ENCODE assay signal across 9 cellular contexts in genomic region chr13:30905932-30906383, GRCh38. TPM values are rescaled to one million over a fixed set of nuclear protein-coding genes. Genes with fewer than 3 reads are reported as not detected.
DNase-seq lines count a peak whose midpoint lies in the region; ATAC-seq and TF ChIP-seq lines count a peak whose summit lies in the region.
"Had no signal": no experiment of that assay in that cellular context is flagged by ENCODE, and none has a peak within 500 bp of the region (broad histone marks: within the 10 kb centered on the region; RNA-seq: fewer than 3 reads in every experiment).

Gene MEDAG (plus strand): TSS chr13:30906271. CDS start chr13:30906516, 245 bp downstream.

- H3K27me3 ChIP-seq in body of pancreas (peaks cover 0 to 6% of the 10 kb centered on the region in 2 donors), parathyroid adenoma (ENCODE audit: control insufficient read depth, insufficient read depth, low read length) (no peaks in the 10 kb centered on the region)

- peak; percentile 47 for DNase-seq in AG08395 (ENCODE audit: low spot score)
- peak; percentile 29 to 53 (median 42) for DNase-seq in body of pancreas
- DNase-seq in left ventricle myocardium superior, result peak; percentile 89
- no peak for DNase-seq in caudate nucleus (lab: John Stamatoyannopoulos, UW)
- DNase-seq in HCEC 1CT, result no peak
- DNase-seq: WERI-Rb-1 had no signal

- H3K36me3 ChIP-seq in body of pancreas (replicated peaks in 1 of 2; ENCODE audit: insufficient read depth in 1 of 2, low read depth in 2 of 2) (no peaks in the 10 kb centered on the region), parathyroid adenoma (ENCODE audit: control insufficient read depth, insufficient read depth, low read length) (no peaks in the 10 kb centered on the region)
- H3K36me3 ChIP-seq: WERI-Rb-1 had no signal

- TF ChIP-seq POLR2A in body of pancreas (IDR thresholded peaks at IDR 0.05), result no peak

- 4% methylated on average over 31 of the region's 35 CpGs; no CpG with 5 or more reads in 1 of the 2 donors for WGBS in body of pancreas, 2 donors

- TF ChIP-seq CTCF in body of pancreas (IDR thresholded peaks at IDR 0.05) (no peak), parathyroid adenoma (IDR thresholded peaks at IDR 0.05) (no peak)

- H3K9me3 ChIP-seq in body of pancreas (no peaks in the 10 kb centered on the region), parathyroid adenoma (ENCODE audit: control insufficient read depth, low read length) (no peaks in the 10 kb centered on the region)

- peak within 1 kb of the TSS; percentile 88 for H2AFZ ChIP-seq in parathyroid adenoma

- H3K79me2 ChIP-seq in parathyroid adenoma, result no peaks in the 10 kb centered on the region

- H3K4me1 ChIP-seq in body of pancreas (peaks cover 13% of the 10 kb centered on the region), parathyroid adenoma (peaks cover 20% of the 10 kb centered on the region)

- no peak within 1 kb of the TSS for H3K4me3 ChIP-seq in body of pancreas
- no peak within 1 kb of the TSS for H3K4me3 ChIP-seq in parathyroid adenoma (ENCODE audit: low read depth, low read length)

- H3K9ac ChIP-seq in parathyroid adenoma, result peak within 1 kb of the TSS; percentile 19

- peak within 1 kb of the TSS; percentile 34 for H3K4me2 ChIP-seq in parathyroid adenoma (ENCODE audit: low read length)

- H3K27ac ChIP-seq in body of pancreas (peak within 1 kb of the TSS in 1 of 4 donors; percentile 5), parathyroid adenoma (peak within 1 kb of the TSS; percentile 66), caudate nucleus (ENCODE audit: low read depth, low read length) (no peak within 1 kb of the TSS)
- H3K27ac ChIP-seq: WERI-Rb-1 had no signal

- intact Hi-C loops in body of pancreas (cut with DNase I) (no loop called here), left ventricle myocardium superior (cut with micrococcal nuclease) (no loop called here)

- ATAC-seq in body of pancreas, result peak; percentile 61
- ATAC-seq in left ventricle myocardium superior, result peak; percentile 82
- ATAC-seq in HG03520 (IDR thresholded peaks at IDR 0.05; ENCODE audit: unreplicated experiment), result no peak
- ATAC-seq in GM21423 (IDR thresholded peaks at IDR 0.05; ENCODE audit: unreplicated experiment), result no peak

RNA-seq across cellular contexts. Expression of gene MEDAG, which starts in this region (rescaled TPM):
- total RNA-seq in body of pancreas (10 to 100 TPM in 1 of 2 donors, 1 to 10 TPM in 1; 7.8 to 36.6 TPM), left ventricle myocardium superior (4.2 TPM)

Comparison
In these comparisons a context has a peak if more than half of its experiments do, and no peak if none do; other contexts are left out.
1. DNase-seq: peak in AG08395 (single experiment), body of pancreas (4 of 4) and left ventricle myocardium superior (single experiment); none in caudate nucleus (0 of 61) and HCEC 1CT (single experiment).
2. ATAC-seq: peak in body of pancreas (single experiment) and left ventricle myocardium superior (single experiment); none in HG03520 (single experiment) and GM21423 (single experiment).